16 cellular contexts compared by ENCODE assay signal in the genomic region with DNA sequence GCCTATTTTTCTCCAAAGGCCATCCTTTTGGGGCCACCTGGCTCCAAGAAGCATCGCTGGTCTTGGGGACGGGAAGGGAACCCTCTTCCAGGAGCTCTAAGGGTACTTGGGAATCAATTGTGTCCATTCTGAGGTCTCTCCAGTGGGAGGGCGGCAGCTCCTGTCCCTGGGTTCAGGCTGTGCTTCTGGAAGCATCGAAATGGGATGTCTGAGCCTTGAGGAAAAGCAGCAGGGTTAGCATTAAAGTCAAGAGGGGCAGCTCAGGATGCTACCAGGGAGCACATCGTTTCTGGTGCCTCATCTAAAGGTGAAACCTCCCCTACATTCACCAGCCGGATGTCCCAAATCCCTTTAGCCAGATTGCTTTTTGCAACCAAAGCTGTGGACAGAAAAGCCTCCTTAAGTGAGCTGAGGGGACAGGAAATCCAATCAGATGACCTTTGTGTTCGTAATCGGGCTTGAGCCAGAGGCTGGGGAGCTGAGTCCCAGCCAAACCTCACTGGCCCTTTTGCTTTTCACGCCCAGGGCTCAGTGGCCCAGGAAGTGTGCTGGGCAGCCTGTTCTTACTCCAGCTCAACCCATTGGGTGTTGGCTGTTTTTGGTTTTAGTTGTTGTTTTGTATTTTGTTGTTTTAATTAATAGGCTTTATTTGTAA.
DNase-seq lines count a peak whose midpoint lies in the region; TF ChIP-seq lines count a peak whose summit lies in the region.
"Had no signal": no experiment of that assay in that cellular context is flagged by ENCODE, and none has a peak within 500 bp of the region (broad histone marks: within the 10 kb centered on the region; RNA-seq: fewer than 3 reads in every experiment).

No MANE protein-coding gene starts in this region.

- H4K8ac ChIP-seq in mesendoderm (ENCODE audit: low read depth, low read length), result no peak overlapping the region

- POLR2A ChIA-PET in PC-9 (lab: Charles Lee; ENCODE audit: unreplicated experiment), result no interaction called here

- no peak overlapping the region for H2BK5ac ChIP-seq in mesendoderm (ENCODE audit: low read length)

- H2AK5ac ChIP-seq in mesendoderm (ENCODE audit: low read length), result no peak overlapping the region

- H3K79me1 ChIP-seq in mesendoderm (ENCODE audit: low read length), result no peaks in the 10 kb centered on the region

- H3K23ac ChIP-seq in mesendoderm (ENCODE audit: low read length), result no peak overlapping the region

- H3K56ac ChIP-seq in mesendoderm (ENCODE audit: low read length), result no peak overlapping the region

- H3K4me2 ChIP-seq in mesendoderm (ENCODE audit: low read length) (no peak overlapping the region), PC-9 (no peak overlapping the region)

- TF ChIP-seq CTCF in tibial artery (IDR thresholded peaks at IDR 0.05), result no peak
- TF ChIP-seq CTCF in PC-9 (conservative IDR thresholded peaks at IDR 0.05), result no peak

- H3K27me3 ChIP-seq in mesendoderm (ENCODE audit: insufficient read depth, low read length, poor library complexity) (no peaks in the 10 kb centered on the region), tibial artery (no peaks in the 10 kb centered on the region), PC-9 (ENCODE audit: insufficient read depth, low read depth) (no peaks in the 10 kb centered on the region)
- H3K27me3 ChIP-seq: BLaER1 treated with 17β-estradiol and CSF1 and Interleukin-3, amounts not matched to agents 10 nM and 100 nM; upper lobe of left lung had no signal

- H3K9me3 ChIP-seq in tibial artery, result no peaks in the 10 kb centered on the region
- H3K9me3 ChIP-seq in PC-9 (ENCODE audit: insufficient read depth, low read depth), result no peaks in the 10 kb centered on the region
- H3K9me3 ChIP-seq: BLaER1 treated with 17β-estradiol and CSF1 and Interleukin-3, amounts not matched to agents 10 nM and 100 nM; upper lobe of left lung had no signal

- peaks cover 27% of the 10 kb centered on the region for H3F3A ChIP-seq in PC-9 (ENCODE audit: insufficient read depth, low read depth)

- peaks cover 6% of the 10 kb centered on the region for H4K20me1 ChIP-seq in PC-9 (ENCODE audit: insufficient read depth)

- H3K27ac ChIP-seq in mesendoderm (ENCODE audit: low read depth, low read length), result peak overlapping the region; percentile 10
- peak overlapping the region; percentile 58 to 83 for H3K27ac ChIP-seq in tibial artery
- no peak overlapping the region for H3K27ac ChIP-seq in PC-9
- H3K27ac ChIP-seq: 22Rv1 had no signal

- H3K4me3 ChIP-seq in mesendoderm (ENCODE audit: low read length), result no peak overlapping the region
- no peak overlapping the region for H3K4me3 ChIP-seq in tibial artery
- H3K4me3 ChIP-seq in PC-9, result no peak overlapping the region
- H3K4me3 ChIP-seq: BLaER1 treated with 17β-estradiol and CSF1 and Interleukin-3, amounts not matched to agents 10 nM and 100 nM; upper lobe of left lung had no signal

- DNase-seq in activated effector memory CD4-positive, alpha-beta T cell treated with anti-CD3 and anti-CD28 coated beads, Interleukin-2, amount 50 U/mL, for 16 hours, result peak; percentile 19
- DNase-seq in activated effector memory CD4-positive, alpha-beta T cell treated with Interleukin-2 at 50 U/mL for 16 hours, result no peak
- peak; percentile 18 for DNase-seq in fibroblast of peridontal ligament (ENCODE audit: extremely low read depth)
- no peak for DNase-seq in mesendoderm
- peak in 1 of 2 donors; percentile 62 for DNase-seq in tibial artery
- DNase-seq in NCI-H510A (lab: John Stamatoyannopoulos, UW), result no peak
- no peak for DNase-seq in PC-9
- DNase-seq in NCI-H1092 (lab: John Stamatoyannopoulos, UW), result no peak
- DNase-seq: DMS153; midbrain; NCI-H69; stimulated activated CD4-positive, alpha-beta T cell treated with anti-CD3 and anti-CD28 coated beads, Interleukin-4, amount 100 ng/mL, for 1 hour; T-helper 1 cell had no signal

- no TSS peak for BruUV-seq in PC-9 (replicated peaks; lab: Mats Ljungman, UMichigan)

- no peak overlapping the region for H3K4ac ChIP-seq in mesendoderm (ENCODE audit: low read depth, low read length)

- no peaks in the 10 kb centered on the region for H3K36me3 ChIP-seq in mesendoderm (ENCODE audit: control insufficient read depth, insufficient read depth, low read length)
- peaks cover 0 to 34% (median 18%) of the 10 kb centered on the region in 3 donors for H3K36me3 ChIP-seq in tibial artery
- peaks cover 12% of the 10 kb centered on the region; the same call in 1 of the 2 replicates for H3K36me3 ChIP-seq in PC-9 (ENCODE audit: low read depth)

- no peak overlapping the region for H2AFZ ChIP-seq in PC-9

- no peak overlapping the region for H4K5ac ChIP-seq in mesendoderm (ENCODE audit: low read length)

- H3K9ac ChIP-seq in mesendoderm (ENCODE audit: low read length), result no peak overlapping the region
- H3K9ac ChIP-seq: BLaER1 treated with 17β-estradiol and CSF1 and Interleukin-3, amounts not matched to agents 10 nM and 100 nM had no signal

- H2BK120ac ChIP-seq in mesendoderm (ENCODE audit: low read depth, low read length), result no peak overlapping the region

- H3K18ac ChIP-seq in mesendoderm (ENCODE audit: low read length), result peak overlapping the region; percentile 12

- WGBS in mesendoderm (ENCODE audit: extremely low coverage, insufficient coverage, low lambda C conversion rate), result no CpG with 5 or more reads among the region's 9 CpGs

- intact Hi-C loops in tibial artery (cut with DNase I; ENCODE audit: low total_unique reads) (no loop called here), PC-9 (cut with micrococcal nuclease; ENCODE audit: unreplicated experiment) (loop anchor here (5.0 kb wide), 1 partner anchor 604 kb away; a partner anchor contains a TSS)

- no peaks in the 10 kb centered on the region for H3K79me2 ChIP-seq in mesendoderm (ENCODE audit: control insufficient read depth, insufficient read depth, low read length)
- no peaks in the 10 kb centered on the region for H3K79me2 ChIP-seq in PC-9 (ENCODE audit: low read depth)

- no peak overlapping the region for H2BK15ac ChIP-seq in mesendoderm (replicated peaks; ENCODE audit: low read depth)

- H3K4me1 ChIP-seq in mesendoderm (ENCODE audit: control insufficient read depth, low read depth, low read length) (peaks cover 6% of the 10 kb centered on the region), tibial artery (peaks cover 8 to 45% (median 40%) of the 10 kb centered on the region in 4 donors), PC-9 (replicated peaks; ENCODE audit: insufficient read depth) (peaks cover 29% of the 10 kb centered on the region)

- H3K9me2 ChIP-seq in PC-9 (ENCODE audit: insufficient read depth), result no peaks in the 10 kb centered on the region

- CTCF ChIA-PET in PC-9 (lab: Charles Lee), result no interaction called here

Comparison
In these comparisons a context has a peak if more than half of its experiments do, and no peak if none do; other contexts are left out.
1. DNase-seq: peak in activated effector memory CD4-positive, alpha-beta T cell treated with anti-CD3 and anti-CD28 coated beads, Interleukin-2, amount 50 U/mL, for 16 hours (single experiment) and fibroblast of peridontal ligament (single experiment); none in activated effector memory CD4-positive, alpha-beta T cell treated with Interleukin-2 at 50 U/mL for 16 hours (single experiment), mesendoderm (single experiment), NCI-H510A (single experiment), PC-9 (0 of 2) and NCI-H1092 (single experiment).